Comparison of ENCODE assay signal across 12 cellular contexts in the genomic region with DNA sequence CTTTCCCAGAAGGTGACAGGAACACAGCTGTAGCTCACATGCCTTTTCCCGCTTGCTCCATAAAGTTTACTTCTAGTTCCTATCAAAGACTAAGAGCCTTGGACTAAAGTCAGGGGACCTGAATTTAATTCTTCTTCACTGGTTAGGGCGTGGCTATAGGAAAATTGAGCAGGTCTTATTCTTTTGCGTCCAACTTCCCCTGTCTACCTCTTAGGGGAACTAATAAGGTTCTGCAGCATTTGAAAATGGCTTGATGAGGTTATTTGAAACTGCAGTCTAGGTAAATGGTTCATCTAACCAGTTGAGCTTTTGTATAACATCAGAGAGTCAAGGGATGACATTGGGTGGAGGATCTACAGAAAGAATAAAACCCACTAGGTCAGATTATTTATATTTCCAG. TPM values are rescaled to one million over a fixed set of nuclear protein-coding genes. Genes with fewer than 3 reads are reported as not detected.
DNase-seq lines count a peak whose midpoint lies in the region; ATAC-seq and TF ChIP-seq lines count a peak whose summit lies in the region.
"Had no signal": no experiment of that assay in that cellular context is flagged by ENCODE, and none has a peak within 500 bp of the region (broad histone marks: within the 10 kb centered on the region; RNA-seq: fewer than 3 reads in every experiment).

No MANE protein-coding gene starts in this region.

- H3K36me3 ChIP-seq in SK-N-MC (ENCODE audit: insufficient read depth, low read length): no peaks in the 10 kb centered on the region
- H3K36me3 ChIP-seq in stomach smooth muscle (ENCODE audit: control insufficient read depth in 2 of 2, insufficient read depth in 2 of 2, low read length in 2 of 2): no peaks in the 10 kb centered on the region
- H3K36me3 ChIP-seq: SJCRH30 had no signal

- ATAC-seq in HG02973 (IDR thresholded peaks at IDR 0.05; ENCODE audit: unreplicated experiment) (no peak), GM18498 (IDR thresholded peaks at IDR 0.05; ENCODE audit: unreplicated experiment) (no peak)

- H3K4me3 ChIP-seq in GM12864 (ENCODE audit: low read depth, low read length): peak overlapping the region; percentile 86; the same call in 1 of the 2 replicates
- H3K4me3 ChIP-seq in SK-N-MC: peak overlapping the region; percentile 91
- peak overlapping the region; percentile 97 to 98 for H3K4me3 ChIP-seq in stomach smooth muscle (ENCODE audit: low read length in 2 of 2)
- H3K4me3 ChIP-seq: SJCRH30 had no signal

- no peak overlapping the region for H3K27ac ChIP-seq in SK-N-MC
- H3K27ac ChIP-seq in stomach smooth muscle (ENCODE audit: low read length): peak overlapping the region; percentile 90
- H3K27ac ChIP-seq: SJCRH30 had no signal

- no peak overlapping the region for H3K9ac ChIP-seq in SK-N-MC (ENCODE audit: insufficient read length)
- H3K9ac ChIP-seq in stomach smooth muscle (ENCODE audit: low read length in 2 of 2): peak overlapping the region; percentile 93

- H3K4me3 Mint-ChIP-seq in glutamatergic neuron (ENCODE audit: unreplicated experiment): peak overlapping the region; percentile 99

- no peak for DNase-seq in GM12864 (ENCODE audit: low read depth)
- no peak for DNase-seq in SK-N-MC (ENCODE audit: low read depth, low spot score)
- no peak for DNase-seq in glutamatergic neuron
- no peak for DNase-seq in retina
- no peak for DNase-seq in AG20443 (ENCODE audit: low spot score)
- DNase-seq: activated CD4-positive, alpha-beta T cell treated with anti-CD3 and anti-CD28 coated beads, Interleukin-2, amount 10 ng/mL, durations not matched to agents 7 days and 5 days; NCI-H2029 had no signal

- peaks cover 23% of the 10 kb centered on the region for H3K9me3 Mint-ChIP-seq in glutamatergic neuron (ENCODE audit: unreplicated experiment)
- H3K9me3 Mint-ChIP-seq: activated CD4-positive, alpha-beta T cell treated with anti-CD3 and anti-CD28 coated beads, Interleukin-2, amount 10 ng/mL, durations not matched to agents 7 days and 5 days had no signal

- H3K9me3 ChIP-seq in SK-N-MC (ENCODE audit: low read depth, low read length) (no peaks in the 10 kb centered on the region), stomach smooth muscle (ENCODE audit: control insufficient read depth in 2 of 2, low read length in 2 of 2) (no peaks in the 10 kb centered on the region)
- H3K9me3 ChIP-seq: SJCRH30 had no signal

- TF ChIP-seq CTCF in GM12864 (IDR thresholded peaks at IDR 0.05; ENCODE audit: low read depth, low read length, missing control alignments) (no peak), glutamatergic neuron (IDR thresholded peaks at IDR 0.05; ENCODE audit: partially characterized antibody, unreplicated experiment) (no peak)

- no peaks in the 10 kb centered on the region for H3K27me3 ChIP-seq in stomach smooth muscle (ENCODE audit: control insufficient read depth in 1 of 2, insufficient read depth in 2 of 2, low read length in 2 of 2)
- H3K27me3 ChIP-seq: SJCRH30 had no signal

- peaks cover 21% of the 10 kb centered on the region for H3K27me3 Mint-ChIP-seq in glutamatergic neuron (ENCODE audit: unreplicated experiment)

- no peaks in the 10 kb centered on the region for H3K36me3 Mint-ChIP-seq in glutamatergic neuron (ENCODE audit: unreplicated experiment)

- peaks cover 43% of the 10 kb centered on the region for H3K4me1 Mint-ChIP-seq in glutamatergic neuron (ENCODE audit: low read depth, unreplicated experiment)

- peak overlapping the region; percentile 96 for H3K27ac Mint-ChIP-seq in glutamatergic neuron (ENCODE audit: unreplicated experiment)
- H3K27ac Mint-ChIP-seq: activated CD4-positive, alpha-beta T cell treated with anti-CD3 and anti-CD28 coated beads, Interleukin-2, amount 10 ng/mL, durations not matched to agents 7 days and 5 days; activated naive CD8-positive, alpha-beta T cell had no signal

- H3K4me1 ChIP-seq in stomach smooth muscle (ENCODE audit: control insufficient read depth, insufficient read depth, low read length): peaks cover 13% of the 10 kb centered on the region

RNA-seq across cellular contexts. Expression of gene ARHGAP10, which starts 2.6 kb away (rescaled TPM):
- total RNA-seq in glutamatergic neuron (ENCODE audit: unreplicated experiment): 19.7 TPM

RNA-seq across cellular contexts. Expression of gene PRMT9, which starts 50.5 kb away (rescaled TPM):
- total RNA-seq in glutamatergic neuron (ENCODE audit: unreplicated experiment): 8.9 TPM
